Comparison of ENCODE assay signal across 12 cellular contexts in genomic region chr6:5763871-5764270, GRCh38.
DNase-seq lines count a peak whose midpoint lies in the region; ATAC-seq, FAIRE-seq and TF ChIP-seq lines count a peak whose summit lies in the region.
"Had no signal": no experiment of that assay in that cellular context is flagged by ENCODE, and none has a peak within 500 bp of the region (broad histone marks: within the 10 kb centered on the region; RNA-seq: fewer than 3 reads in every experiment).

No MANE protein-coding gene starts in this region.

- WGBS in neuronal stem cell (ENCODE audit: extremely low coverage in 2 of 2, insufficient read length in 2 of 2, insufficient replicate concordance in 1 of 2), 2 donors: no CpG with 5 or more reads among the region's 8 CpGs

- no peak overlapping the region for H3K9ac ChIP-seq in neuronal stem cell (ENCODE audit: low read depth, low read length, poor library complexity)

- FAIRE-seq in GM12891 (lab: Jason Lieb, UNC): no peak

- H3K18ac ChIP-seq in neuronal stem cell (ENCODE audit: low read length): no peak overlapping the region

- no peaks in the 10 kb centered on the region for H3K27me3 ChIP-seq in neuronal stem cell (ENCODE audit: control insufficient read depth in 3 of 3, insufficient read depth in 3 of 3, low read depth in 1 of 3, low read length in 3 of 3)
- H3K27me3 ChIP-seq: adrenal gland, upper lobe of right lung had no signal

- no peaks in the 10 kb centered on the region for H3K36me3 ChIP-seq in neuronal stem cell (replicated peaks in 1 of 2; ENCODE audit: control insufficient read depth in 2 of 2, insufficient read depth in 2 of 2, low read length in 2 of 2)
- H3K36me3 ChIP-seq: adrenal gland, upper lobe of right lung had no signal

- H3K4me1 Mint-ChIP-seq in activated T-cell treated with anti-CD3 and anti-CD28 coated beads, Interleukin-2, amount 50 U/mL, for 72 hours (ENCODE audit: low read depth): no peaks in the 10 kb centered on the region

- H4K8ac ChIP-seq in neuronal stem cell (ENCODE audit: low read depth, low read length): no peak overlapping the region

- H2BK5ac ChIP-seq in neuronal stem cell (ENCODE audit: low read length): no peak overlapping the region

- no peak overlapping the region for H3K4me3 ChIP-seq in neuronal stem cell (ENCODE audit: low read length in 2 of 2)
- H3K4me3 ChIP-seq: adrenal gland, upper lobe of right lung had no signal

- H2BK12ac ChIP-seq in neuronal stem cell (ENCODE audit: low read length): no peak overlapping the region

- H3K36me3 Mint-ChIP-seq in activated T-cell treated with anti-CD3 and anti-CD28 coated beads, Interleukin-2, amount 50 U/mL, for 72 hours (ENCODE audit: insufficient read depth in 2 of 2): peaks cover 7% of the 10 kb centered on the region in 2 donors

- no peak overlapping the region for H3K23ac ChIP-seq in neuronal stem cell (ENCODE audit: low read depth, low read length, poor library complexity)

- H4K91ac ChIP-seq in neuronal stem cell (ENCODE audit: low read depth, low read length, poor library complexity): no peak overlapping the region

- no peak overlapping the region for H3K27ac Mint-ChIP-seq in activated T-cell treated with anti-CD3 and anti-CD28 coated beads, Interleukin-2, amount 50 U/mL, for 72 hours
- H3K27ac Mint-ChIP-seq: activated CD4-positive, alpha-beta memory T cell treated with anti-CD3 and anti-CD28 coated beads for 36 hours had no signal

- no peak overlapping the region for H3K4me3 Mint-ChIP-seq in activated T-cell treated with anti-CD3 and anti-CD28 coated beads, Interleukin-2, amount 50 U/mL, for 72 hours
- H3K4me3 Mint-ChIP-seq: activated CD4-positive, alpha-beta memory T cell treated with anti-CD3 and anti-CD28 coated beads for 36 hours had no signal

- DNase-seq in GM12891 (ENCODE audit: insufficient read length, low spot score) (peak; percentile 16), astrocyte of the hippocampus (ENCODE audit: low read depth, low spot score) (peak; percentile 72), neuronal stem cell (ENCODE audit: low spot score) (no peak), DMS53 treated with DMSO at 0.1 percent for 48 hours (lab: John Stamatoyannopoulos, UW; ENCODE audit: unreplicated experiment) (no peak), NCI-H69 (lab: John Stamatoyannopoulos, UW) (no peak), NCI-H2107 treated with DMSO at 0.1 percent for 48 hours (lab: John Stamatoyannopoulos, UW; ENCODE audit: unreplicated experiment) (no peak)
- DNase-seq in activated T-cell treated with anti-CD3 and anti-CD28 coated beads, Interleukin-2, amount 50 U/mL, for 72 hours: no peak
- DNase-seq: activated CD4-positive, alpha-beta memory T cell treated with anti-CD3 and anti-CD28 coated beads for 36 hours; adrenal gland; upper lobe of right lung had no signal

- peaks cover 0 to 10% of the 10 kb centered on the region in 2 donors for H3K4me1 ChIP-seq in neuronal stem cell (ENCODE audit: control insufficient read depth in 2 of 2, insufficient read depth in 1 of 2, low read depth in 1 of 2, low read length in 2 of 2)
- H3K4me1 ChIP-seq: adrenal gland, upper lobe of right lung had no signal

- H3K27me3 Mint-ChIP-seq in activated T-cell treated with anti-CD3 and anti-CD28 coated beads, Interleukin-2, amount 50 U/mL, for 72 hours (ENCODE audit: low read depth): no peaks in the 10 kb centered on the region
- H3K27me3 Mint-ChIP-seq: activated CD4-positive, alpha-beta memory T cell treated with anti-CD3 and anti-CD28 coated beads for 36 hours had no signal

- H3K14ac ChIP-seq in neuronal stem cell (ENCODE audit: low read length): no peak overlapping the region

- no peaks in the 10 kb centered on the region for H3K79me1 ChIP-seq in neuronal stem cell (ENCODE audit: low read depth, low read length)

- peaks cover 5 to 13% of the 10 kb centered on the region in 2 donors for H3K9me3 ChIP-seq in neuronal stem cell (replicated peaks in 1 of 2; ENCODE audit: control insufficient read depth in 2 of 2, insufficient read depth in 1 of 2, low read depth in 1 of 2, low read length in 2 of 2)
- H3K9me3 ChIP-seq: adrenal gland, upper lobe of right lung had no signal

- no peak for TF ChIP-seq POLR2A in GM12891 (IDR thresholded peaks at IDR 0.05; ENCODE audit: low read depth, low read length)

- no peak overlapping the region for H2AFZ ChIP-seq in neuronal stem cell (ENCODE audit: low read length)

- no peak overlapping the region for H2BK15ac ChIP-seq in neuronal stem cell (ENCODE audit: low read length)

- H3K27ac ChIP-seq in neuronal stem cell (replicated peaks; ENCODE audit: low read length): no peak overlapping the region
- H3K27ac ChIP-seq: adrenal gland, RWPE1, upper lobe of right lung had no signal

- ATAC-seq in HG02571 (IDR thresholded peaks at IDR 0.05; ENCODE audit: unreplicated experiment): peak; percentile 45
- ATAC-seq in activated T-cell treated with anti-CD3 and anti-CD28 coated beads, Interleukin-2, amount 50 U/mL, for 72 hours (replicated peaks in 1 of 2): no peak

- H2BK120ac ChIP-seq in neuronal stem cell (ENCODE audit: low read depth, low read length): no peak overlapping the region

- no peak overlapping the region for H3K4me2 ChIP-seq in neuronal stem cell (ENCODE audit: insufficient read depth, low read length, poor library complexity, severe bottlenecking)

- no peak overlapping the region for H3K4ac ChIP-seq in neuronal stem cell (ENCODE audit: low read length)

- H2AK5ac ChIP-seq in neuronal stem cell (ENCODE audit: low read depth, low read length): peak overlapping the region; percentile 21

- H3K9me3 Mint-ChIP-seq in activated T-cell treated with anti-CD3 and anti-CD28 coated beads, Interleukin-2, amount 50 U/mL, for 72 hours: peaks cover 2 to 8% of the 10 kb centered on the region in 2 donors

TF ChIP-seq in GM12891, 5 proteins besides CTCF, POLR2A, EP300 and RAD21:
- TF ChIP-seq SPI1 (IDR thresholded peaks at IDR 0.05; ENCODE audit: low read depth, low read length): no peak
- no peak for TF ChIP-seq TAF1 (IDR thresholded peaks at IDR 0.05; ENCODE audit: low read depth, low read length)
- no peak for TF ChIP-seq POLR2AphosphoS5 (IDR thresholded peaks at IDR 0.05; ENCODE audit: low read depth, low read length)
- no peak for TF ChIP-seq POU2F2 (IDR thresholded peaks at IDR 0.05; ENCODE audit: low read depth, low read length)
- TF ChIP-seq PAX5 (IDR thresholded peaks at IDR 0.05; ENCODE audit: insufficient read depth, low read length, severe bottlenecking): no peak

Comparison
In these comparisons a context has a peak if more than half of its experiments do, and no peak if none do; other contexts are left out.
1. DNase-seq: peak in GM12891 (single experiment) and astrocyte of the hippocampus (single experiment); none in neuronal stem cell (single experiment), activated T-cell treated with anti-CD3 and anti-CD28 coated beads, Interleukin-2, amount 50 U/mL, for 72 hours (0 of 2), DMS53 treated with DMSO at 0.1 percent for 48 hours (single experiment), NCI-H69 (single experiment) and NCI-H2107 treated with DMSO at 0.1 percent for 48 hours (single experiment).